1 cellular context compared by ENCODE assay signal in the genomic region with DNA sequence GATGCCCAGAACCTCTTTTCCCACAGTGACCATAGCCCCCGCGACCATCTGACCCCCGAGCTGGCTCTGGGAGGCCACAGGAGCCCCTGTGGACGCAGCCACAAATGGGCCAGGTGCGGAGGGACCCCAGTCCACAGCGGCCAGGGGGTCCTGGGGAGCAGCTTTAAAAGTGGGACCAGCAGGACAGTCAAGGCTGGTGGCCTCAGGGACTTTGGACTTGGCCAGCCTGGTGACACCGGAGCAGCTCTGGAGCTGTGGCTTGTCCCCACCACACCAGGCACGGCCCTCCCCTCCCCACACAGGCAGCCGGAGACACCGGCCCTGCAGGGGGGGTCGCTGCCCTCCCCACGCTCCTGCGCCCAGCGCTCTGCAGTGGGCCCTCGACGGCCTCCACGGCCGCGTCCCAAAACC.
TF ChIP-seq lines count a peak whose summit lies in the region.

No MANE protein-coding gene starts in this region.

TF ChIP-seq in IMR-90, 13 proteins besides CTCF, POLR2A, EP300 and RAD21:
- no peak for TF ChIP-seq BHLHE40 (IDR thresholded peaks at IDR 0.05; ENCODE audit: low read depth, low read length)
